In genomic region chr14:21136024-21136423, GRCh38 we compare ENCODE assay signal across 8 cellular contexts. TPM values are rescaled to one million over a fixed set of nuclear protein-coding genes. Genes with fewer than 3 reads are reported as not detected.
DNase-seq lines count a peak whose midpoint lies in the region; ATAC-seq, FAIRE-seq and TF ChIP-seq lines count a peak whose summit lies in the region.

No MANE protein-coding gene starts in this region.

- POLR2A ChIA-PET in endothelial cell of umbilical vein (lab: Charles Lee) = no interaction called here

- no peak overlapping the region for H3K9ac ChIP-seq in endothelial cell of umbilical vein (replicated peaks; ENCODE audit: extremely low read depth, insufficient read depth, low read length)

- WGBS in heart left ventricle, 4 donors = 9 to 21% (median 15%) methylated on average over 1 of the region's 1 CpG

- dilution Hi-C loops in endothelial cell of umbilical vein (cut with MboI; ENCODE audit: extremely low pct_ligation_motif_present, low sequenced_read_pairs) = no loop called here

- H4K20me1 ChIP-seq in endothelial cell of umbilical vein (replicated peaks; ENCODE audit: control insufficient read depth, extremely low read depth, insufficient read depth, low read length) = no peaks in the 10 kb centered on the region

- no TSS peak for BruUV-seq in endothelial cell of umbilical vein (replicated peaks; lab: Mats Ljungman, UMichigan)

- H3K4me1 ChIP-seq in heart left ventricle = no peaks in the 10 kb centered on the region
- no peaks in the 10 kb centered on the region for H3K4me1 ChIP-seq in endothelial cell of umbilical vein (ENCODE audit: control insufficient read depth, extremely low read depth, insufficient read depth, low read length)

- H3K4me3 ChIP-seq in heart left ventricle (no peak overlapping the region), endothelial cell of umbilical vein (replicated peaks in 1 of 3; ENCODE audit: insufficient read depth in 1 of 3, low read depth in 1 of 3, low read length in 3 of 3) (no peak overlapping the region)

- peak in 11 of 12 donors; percentile 35 to 69 (median 60) for TF ChIP-seq CTCF in heart left ventricle (IDR thresholded peaks at IDR 0.05)
- peak; percentile 41 to 43 for TF ChIP-seq CTCF in endothelial cell of umbilical vein (IDR thresholded peaks at IDR 0.05; ENCODE audit: extremely low read depth in 1 of 2, insufficient read depth in 1 of 2, low read depth in 1 of 2, low read length in 2 of 2)

- ATAC-seq in heart left ventricle (no peak), Right ventricle myocardium superior (ENCODE audit: poor library complexity) (no peak)

- H3K27ac ChIP-seq in heart left ventricle (no peak overlapping the region), endothelial cell of umbilical vein (ENCODE audit: insufficient read depth, low read depth, low read length) (no peak overlapping the region)

- no peak for FAIRE-seq in endothelial cell of umbilical vein (lab: Jason Lieb, UNC)

- no peak overlapping the region for H2AFZ ChIP-seq in endothelial cell of umbilical vein (ENCODE audit: low read depth, low read length)

- TF ChIP-seq POLR2A in heart left ventricle (IDR thresholded peaks at IDR 0.05) = no peak
- no peak for TF ChIP-seq POLR2A in endothelial cell of umbilical vein (IDR thresholded peaks at IDR 0.05; ENCODE audit: low read depth, low read length)

- no peaks in the 10 kb centered on the region for H3K36me3 ChIP-seq in heart left ventricle
- H3K36me3 ChIP-seq in endothelial cell of umbilical vein (ENCODE audit: control insufficient read depth in 2 of 2, extremely low read depth in 1 of 2, insufficient read depth in 2 of 2, low read length in 2 of 2) = no peaks in the 10 kb centered on the region

- H3K27me3 ChIP-seq in heart left ventricle = no peaks in the 10 kb centered on the region
- no peaks in the 10 kb centered on the region for H3K27me3 ChIP-seq in endothelial cell of umbilical vein (ENCODE audit: control insufficient read depth in 2 of 2, insufficient read depth in 2 of 2, low read length in 2 of 2)

- H3K9me3 ChIP-seq in heart left ventricle (peaks cover 0 to 2% (median 0%) of the 10 kb centered on the region in 12 donors), endothelial cell of umbilical vein (replicated peaks; ENCODE audit: control insufficient read depth, insufficient read depth, low read length) (no peaks in the 10 kb centered on the region)

- DNase-seq in heart left ventricle (no peak), Right ventricle myocardium superior (no peak), NCI-H748 (lab: John Stamatoyannopoulos, UW; ENCODE audit: unreplicated experiment) (peak; percentile 26), endothelial cell of umbilical vein (ENCODE audit: low read depth, low spot score) (peak; percentile 21), renal cortical epithelial cell (ENCODE audit: low read depth) (peak; percentile 18), midbrain (lab: John Stamatoyannopoulos, UW) (no peak), amniotic stem cell (lab: John Stamatoyannopoulos, UW) (no peak)
- no peak for DNase-seq in stimulated activated CD4-positive, alpha-beta T cell treated with anti-CD3 and anti-CD28 coated beads, Interleukin-4, amount 100 ng/mL, for 4 hours

- CTCF ChIA-PET in endothelial cell of umbilical vein (lab: Charles Lee) = interaction anchor here (0.6 to 3.7 kb wide), 14 partner anchors 8 to 130 kb away, joined by 3 to 22 read pairs (median 5); partner anchors contain the start of gene OR5AU1

- no peaks in the 10 kb centered on the region for H3K79me2 ChIP-seq in endothelial cell of umbilical vein (ENCODE audit: control insufficient read depth, insufficient read depth, low read length)

- no peaks in the 10 kb centered on the region for H3K9me1 ChIP-seq in endothelial cell of umbilical vein (replicated peaks; ENCODE audit: control insufficient read depth, extremely low read depth, insufficient read depth, low read length)

- H3K4me2 ChIP-seq in endothelial cell of umbilical vein (ENCODE audit: insufficient read depth, low read length) = no peak overlapping the region

- intact Hi-C loops in heart left ventricle (cut with DNase I) (no loop called here), Right ventricle myocardium superior (cut with DNase I) (no loop called here), endothelial cell of umbilical vein (cut with micrococcal nuclease) (loop anchor here (1.0 kb wide), 1 partner anchor 68 kb away; no protein-coding TSS in a partner anchor)

TF ChIP-seq in endothelial cell of umbilical vein, 7 proteins besides CTCF, POLR2A, EP300 and RAD21:
- TF ChIP-seq JUN (IDR thresholded peaks at IDR 0.05; ENCODE audit: borderline replicate concordance, insufficient read depth, insufficient read length, low read depth) (no peak), GATA2 (IDR thresholded peaks at IDR 0.05; ENCODE audit: insufficient read depth, insufficient read length, low read depth, low read length) (no peak)

RNA-seq across cellular contexts. Expression of gene OR5AU1, which starts 19.8 kb away (rescaled TPM):
- total RNA-seq in heart left ventricle (not detected), Right ventricle myocardium superior (not detected), endothelial cell of umbilical vein (not detected in 2 replicates), renal cortical epithelial cell (not detected in 2 replicates)
- polyA plus RNA-seq in heart left ventricle (not detected), endothelial cell of umbilical vein (not detected in 2 replicates)
- not detected in 2 replicates for polyA plus RNA-seq in endothelial cell of umbilical vein (2011; cell fraction: cytosol; rRNA removed)
- polyA plus RNA-seq in endothelial cell of umbilical vein (2011; cell fraction: nucleus; rRNA removed) = not detected in 2 replicates
- polyA plus RNA-seq in endothelial cell of umbilical vein (2012) = not detected in 2 replicates
- polyA minus RNA-seq in endothelial cell of umbilical vein = not detected in 2 replicates
- polyA minus RNA-seq in endothelial cell of umbilical vein (2011; cell fraction: cytosol; rRNA and poly(A)+ RNA removed) = not detected
- polyA minus RNA-seq in endothelial cell of umbilical vein (2011; cell fraction: nucleus; rRNA and poly(A)+ RNA removed) = not detected in 2 replicates

RNA-seq across cellular contexts. Expression of gene TMEM253, which starts 35.2 kb away (rescaled TPM):
- total RNA-seq in heart left ventricle = under 1 TPM in 6 of 9 donors, not detected in 3; 0.19 to 0.79 (median 0.36) TPM
- polyA plus RNA-seq in heart left ventricle = under 1 TPM; 0.29 to 0.57 TPM
- 0.43 TPM for total RNA-seq in Right ventricle myocardium superior
- total RNA-seq in endothelial cell of umbilical vein = not detected in 2 replicates
- polyA plus RNA-seq in endothelial cell of umbilical vein = 0.14 and 0.25 TPM in 2 replicates
- polyA plus RNA-seq in endothelial cell of umbilical vein (2011; cell fraction: cytosol; rRNA removed) = 0.04 TPM in 1 of 2 replicates, not detected in the other
- polyA plus RNA-seq in endothelial cell of umbilical vein (2011; cell fraction: nucleus; rRNA removed) = 0.48 and 0.66 TPM in 2 replicates
- polyA plus RNA-seq in endothelial cell of umbilical vein (2012) = not detected in 2 replicates
- polyA minus RNA-seq in endothelial cell of umbilical vein = not detected in 2 replicates
- polyA minus RNA-seq in endothelial cell of umbilical vein (2011; cell fraction: cytosol; rRNA and poly(A)+ RNA removed) = not detected
- polyA minus RNA-seq in endothelial cell of umbilical vein (2011; cell fraction: nucleus; rRNA and poly(A)+ RNA removed) = not detected in 2 replicates
- total RNA-seq in renal cortical epithelial cell = 0.10 and 0.35 TPM in 2 replicates

RNA-seq across cellular contexts. Expression of gene ZNF219, which starts 37.6 kb away (rescaled TPM):
- total RNA-seq in heart left ventricle (10 to 100 TPM; 33.9 to 97.9 (median 38.2) TPM), Right ventricle myocardium superior (50.0 TPM), endothelial cell of umbilical vein (12.8 and 15.2 TPM in 2 replicates), renal cortical epithelial cell (6.6 and 14.9 TPM in 2 replicates)
- polyA plus RNA-seq in heart left ventricle (10 to 100 TPM; 50.0 to 57.4 TPM), endothelial cell of umbilical vein (13.2 and 21.2 TPM in 2 replicates)
- 3.6 and 7.8 TPM in 2 replicates for polyA plus RNA-seq in endothelial cell of umbilical vein (2011; cell fraction: cytosol; rRNA removed)
- polyA plus RNA-seq in endothelial cell of umbilical vein (2011; cell fraction: nucleus; rRNA removed) = 17.9 and 19.4 TPM in 2 replicates
- 2.8 and 4.3 TPM in 2 replicates for polyA plus RNA-seq in endothelial cell of umbilical vein (2012)
- 7.4 and 7.7 TPM in 2 replicates for polyA minus RNA-seq in endothelial cell of umbilical vein
- polyA minus RNA-seq in endothelial cell of umbilical vein (2011; cell fraction: cytosol; rRNA and poly(A)+ RNA removed) = 21.7 TPM
- polyA minus RNA-seq in endothelial cell of umbilical vein (2011; cell fraction: nucleus; rRNA and poly(A)+ RNA removed) = 4.5 and 12.0 TPM in 2 replicates

Comparison
In these comparisons a context has a peak if more than half of its experiments do, and no peak if none do; other contexts are left out.
1. DNase-seq: peak in NCI-H748 (single experiment), endothelial cell of umbilical vein (single experiment) and renal cortical epithelial cell (single experiment); none in heart left ventricle (0 of 5), Right ventricle myocardium superior (single experiment), midbrain (single experiment), stimulated activated CD4-positive, alpha-beta T cell treated with anti-CD3 and anti-CD28 coated beads, Interleukin-4, amount 100 ng/mL, for 4 hours (0 of 2) and amniotic stem cell (single experiment).